Comparison of ENCODE assay signal across 1 cellular context in genomic region chr2:241506317-241506716, GRCh38.
TF ChIP-seq lines count a peak whose summit lies in the region.

No MANE protein-coding gene starts in this region.

TF ChIP-seq in HepG2, 621 proteins besides CTCF, POLR2A, EP300 and RAD21:
- TF ChIP-seq ZNF460 (CRISPR knock-in tag; IDR thresholded peaks at IDR 0.05; ENCODE audit: borderline replicate concordance) (0 out of 2 replicates have a peak, but pooled peaks have one; percentile 15), MTERF4 (CRISPR knock-in tag; IDR thresholded peaks at IDR 0.05) (0 out of 2 replicates have a peak, but pooled peaks have one; percentile 33)
